20 cellular contexts compared by ENCODE assay signal in genomic region chr16:56244612-56245011, GRCh38. TPM values are rescaled to one million over a fixed set of nuclear protein-coding genes. Genes with fewer than 3 reads are reported as not detected.
DNase-seq lines count a peak whose midpoint lies in the region; ATAC-seq and TF ChIP-seq lines count a peak whose summit lies in the region.
"Had no signal": no experiment of that assay in that cellular context is flagged by ENCODE, and none has a peak within 500 bp of the region (broad histone marks: within the 10 kb centered on the region; RNA-seq: fewer than 3 reads in every experiment).

No MANE protein-coding gene starts in this region.

- in situ Hi-C loops in Panc1 (cut with HindIII; ENCODE audit: low pct_unique_long_range_greater_than_20kb, low sequenced_read_pairs): no loop called here

- DNase-seq in Panc1 (ENCODE audit: low read depth, low spot score): no peak
- no peak for DNase-seq in NCI-H345 (lab: John Stamatoyannopoulos, UW)
- no peak for DNase-seq in T1000 (lab: John Stamatoyannopoulos, UW)
- no peak for DNase-seq in osteoblast (ENCODE audit: insufficient read length, low spot score, missing footprints)
- DNase-seq: DMS53, H9, KBM-7, NCI-H1092 treated with DMSO at 0.1 percent for 48 hours, NCI-H1436 treated with DMSO at 0.1 percent for 48 hours, NCI-H2029, NCI-H2227 treated with DMSO at 0.1 percent for 48 hours, NCI-H510A treated with DMSO at 0.1 percent for 48 hours, NCI-H748 treated with DMSO at 0.1 percent for 48 hours had no signal

- H3K27me3 ChIP-seq in Panc1 (ENCODE audit: control insufficient read depth, insufficient read depth, low read length): no peaks in the 10 kb centered on the region
- no peaks in the 10 kb centered on the region for H3K27me3 ChIP-seq in muscle layer of colon (ENCODE audit: control insufficient read depth in 1 of 2, insufficient read depth in 2 of 2, low read length in 2 of 2)
- no peaks in the 10 kb centered on the region for H3K27me3 ChIP-seq in osteoblast (ENCODE audit: insufficient read depth, low read length)
- H3K27me3 ChIP-seq: BE2C had no signal

- peak overlapping the region; percentile 86 for H3K27ac ChIP-seq in Panc1 (ENCODE audit: low read length)
- peak overlapping the region; percentile 74 for H3K27ac ChIP-seq in cingulate gyrus (ENCODE audit: low read depth, low read length)
- peak overlapping the region; percentile 10 for H3K27ac ChIP-seq in muscle layer of colon (ENCODE audit: low read depth, low read length)
- H3K27ac ChIP-seq in osteoblast (ENCODE audit: low read depth, low read length): no peak overlapping the region
- H3K27ac ChIP-seq: GM23248 had no signal

- H3K36me3 ChIP-seq in Panc1 (ENCODE audit: control insufficient read depth, insufficient read depth, low read length): no peaks in the 10 kb centered on the region
- peaks cover 4% of the 10 kb centered on the region for H3K36me3 ChIP-seq in muscle layer of colon (ENCODE audit: insufficient read depth, low read length)
- H3K36me3 ChIP-seq in osteoblast (ENCODE audit: insufficient read depth, low read length): no peaks in the 10 kb centered on the region

- peaks cover 32% of the 10 kb centered on the region for H3K4me1 ChIP-seq in Panc1 (ENCODE audit: control insufficient read depth, insufficient read depth, low read length)
- peaks cover 66% of the 10 kb centered on the region for H3K4me1 ChIP-seq in muscle layer of colon (ENCODE audit: insufficient read depth, low read length)
- no peaks in the 10 kb centered on the region for H3K4me1 ChIP-seq in osteoblast (ENCODE audit: insufficient read depth, low read length)

- intact Hi-C loops in Panc1 (cut with micrococcal nuclease; ENCODE audit: unreplicated experiment): no loop called here

- H3K4me3 ChIP-seq in Panc1 (ENCODE audit: low read depth in 2 of 2, low read length in 2 of 2): no peak overlapping the region
- no peak overlapping the region for H3K4me3 ChIP-seq in muscle layer of colon (ENCODE audit: low read depth in 1 of 2, low read length in 2 of 2)
- H3K4me3 ChIP-seq in osteoblast (ENCODE audit: insufficient read depth, low read length): no peak overlapping the region
- H3K4me3 ChIP-seq: A549, GM23248 had no signal

- CTCF ChIA-PET in Panc1 (lab: Charles Lee): no interaction called here

- no TSS peak for BruUV-seq in Panc1 (replicated peaks; lab: Mats Ljungman, UMichigan)

- ATAC-seq in Panc1: no peak
- no peak for ATAC-seq in HG03469 (IDR thresholded peaks at IDR 0.05; ENCODE audit: unreplicated experiment)
- ATAC-seq: Right ventricle myocardium inferior had no signal

- no peak overlapping the region for H3K9ac ChIP-seq in muscle layer of colon (ENCODE audit: low read length)
- H3K9ac ChIP-seq: GM23248 had no signal

- H3K9me3 ChIP-seq in Panc1 (ENCODE audit: control insufficient read depth, insufficient read depth, low read depth, low read length) (no peaks in the 10 kb centered on the region), muscle layer of colon (ENCODE audit: low read length) (no peaks in the 10 kb centered on the region), osteoblast (ENCODE audit: low read depth, low read length) (no peaks in the 10 kb centered on the region)
- H3K9me3 ChIP-seq: A549, BE2C had no signal

- no peak for TF ChIP-seq CTCF in Panc1 (IDR thresholded peaks at IDR 0.05)
- TF ChIP-seq CTCF in osteoblast (IDR thresholded peaks at IDR 0.05; ENCODE audit: extremely low read depth, low read depth, low read length): no peak

- no peaks in the 10 kb centered on the region for H4K20me1 ChIP-seq in osteoblast (ENCODE audit: insufficient read depth, low read length)

- no peaks in the 10 kb centered on the region for H3K79me2 ChIP-seq in osteoblast (ENCODE audit: insufficient read depth, low read length)

- H2AFZ ChIP-seq in osteoblast (ENCODE audit: low read length): no peak overlapping the region
- H2AFZ ChIP-seq: GM23248 had no signal

- no peak overlapping the region for H3K4me2 ChIP-seq in osteoblast (ENCODE audit: insufficient read depth, low read length)

- POLR2A ChIA-PET in Panc1 (lab: Charles Lee): no interaction called here

RNA-seq across cellular contexts. Expression of gene GNAO1, which starts 53.3 kb away (rescaled TPM):
- 33.4 TPM for total RNA-seq in Panc1 (2021; ENCODE audit: unreplicated experiment)
- polyA plus RNA-seq in Panc1 (2012; ENCODE audit: insufficient read length): 22.9 TPM
- under 0.01 TPM in 1 of 2 replicates, not detected in the other for total RNA-seq in osteoblast

Comparison
In these comparisons a context has a peak if more than half of its experiments do, and no peak if none do; other contexts are left out.
1. RNA of gene GNAO1, which starts 53.3 kb away (total RNA-seq): 33.4 TPM in Panc1 (single experiment); under 0.01 TPM in osteoblast; every median in the first group is over 10 times any median in the second.